29 cellular contexts compared by ENCODE assay signal in the genomic region with DNA sequence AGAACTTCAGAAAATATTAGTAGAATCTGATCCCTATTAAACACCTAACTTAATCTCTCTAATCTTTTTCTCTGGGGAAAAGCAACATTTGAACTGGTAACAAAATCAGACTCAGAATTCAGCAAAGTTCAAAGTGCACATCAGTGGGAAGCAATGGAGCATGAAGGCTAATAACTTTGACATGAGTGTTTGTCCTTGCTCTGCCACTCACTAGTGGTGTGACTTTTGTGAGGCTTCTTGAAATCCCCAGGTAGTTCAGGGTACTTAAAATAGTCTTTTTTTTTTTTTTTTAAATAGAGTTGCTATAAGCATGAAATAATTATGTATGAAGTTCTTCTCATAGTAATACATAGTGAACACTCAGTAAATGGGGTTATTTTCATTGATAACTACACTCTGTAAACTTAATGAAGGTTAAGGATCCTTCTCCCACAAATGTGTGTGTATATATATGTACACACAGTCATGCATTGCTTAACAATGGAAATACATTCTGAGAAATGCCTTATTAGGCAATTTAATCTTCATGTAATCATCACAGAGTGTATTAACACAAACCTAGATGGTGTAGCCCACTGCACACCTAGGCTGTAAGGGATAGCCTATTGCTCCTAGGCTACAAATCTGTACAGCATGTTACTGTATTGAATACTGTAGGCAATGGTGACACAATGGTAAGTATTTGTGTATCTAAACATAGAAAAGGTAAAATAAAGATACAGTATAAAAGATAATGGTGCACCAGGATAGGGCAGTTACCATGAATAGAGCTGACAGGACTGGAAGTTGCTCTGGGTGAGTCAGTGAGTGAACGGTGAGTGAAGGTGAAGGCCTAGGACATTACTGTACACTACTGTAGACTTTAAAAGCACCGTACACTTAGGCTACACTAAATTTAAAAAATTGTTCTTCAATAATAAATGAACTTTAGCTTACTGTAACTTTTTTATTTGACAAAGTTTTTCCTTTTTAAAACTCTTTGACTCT.
A peak's percentile ranks its signal among the peaks of the same experiment; 100 is the strongest.
DNase-seq lines count a peak whose midpoint lies in the region; ATAC-seq, FAIRE-seq and TF ChIP-seq lines count a peak whose summit lies in the region.
"Had no signal": no experiment of that assay in that cellular context is flagged by ENCODE, and none has a peak within 500 bp of the region (broad histone marks: within the 10 kb centered on the region; RNA-seq: fewer than 3 reads in every experiment).

No MANE protein-coding gene starts in this region.

- peak overlapping the region; percentile 57 for H3K4me2 ChIP-seq in BLaER1
- no peak overlapping the region for H3K4me2 ChIP-seq in IMR-90 (ENCODE audit: low read depth, low read length)
- H3K4me2 ChIP-seq: SK-N-SH had no signal

- H2AK5ac ChIP-seq in IMR-90 (ENCODE audit: low read depth, low read length), result no peak overlapping the region; the same call in 1 of the 2 replicates

- no peak overlapping the region for H4K8ac ChIP-seq in IMR-90 (ENCODE audit: low read depth in 2 of 2, low read length in 2 of 2)

- intact Hi-C loops in IMR-90 (cut with micrococcal nuclease), result no loop called here

- no peak overlapping the region for H4K5ac ChIP-seq in IMR-90 (ENCODE audit: low read depth, low read length)

- H3K18ac ChIP-seq in IMR-90 (ENCODE audit: low read depth, low read length), result peak overlapping the region; percentile 71; the same call in 1 of the 2 replicates

- dilution Hi-C loops in IMR-90 (cut with HindIII; ENCODE audit: low sequenced_read_pairs, unreplicated experiment), result no loop called here

- H3K9me1 ChIP-seq in IMR-90 (ENCODE audit: insufficient read depth, low read length), result no peaks in the 10 kb centered on the region

- no peak for DNase-seq in GM12892 (ENCODE audit: insufficient read length)
- DNase-seq in IMR-90, result peak; percentile 46
- peak; percentile 7 for DNase-seq in kidney glomerular epithelial cell (lab: John Stamatoyannopoulos, UW)
- no peak for DNase-seq in KBM-7
- no peak for DNase-seq in G401 (ENCODE audit: low spot score)
- DNase-seq: activated CD4-positive, alpha-beta T cell treated with anti-CD3 and anti-CD28 coated beads for 36 hours; activated naive CD4-positive, alpha-beta T cell; activated T-cell treated with anti-CD3 and anti-CD28 coated beads, Interleukin-2, amount 50 U/mL, for 4 hours; adrenal gland; GOT3; heart left ventricle; mucosa of descending colon; MV-4-11; NCI-H146; NCI-H2171 treated with DMSO at 0.1 percent for 48 hours; NCI-H69; nephron progenitor cell; pancreas; RPMI8226; SK-N-SH; spleen; stimulated activated CD4-positive, alpha-beta T cell treated with anti-CD3 and anti-CD28 coated beads, Interleukin-4, amount 100 ng/mL, for 24 hours; stimulated activated naive B cell treated with anti-CD40 and anti-IgM and Interleukin-4, amounts not matched to agents 10 μg/mL and 1 μg/mL and 100 μg/mL, for 72 hours; T-helper 17 cell had no signal

- TF ChIP-seq POLR2A in GM12892 (IDR thresholded peaks at IDR 0.05; ENCODE audit: low read depth, low read length) (no peak), IMR-90 (IDR thresholded peaks at IDR 0.05; ENCODE audit: low read depth, low read length) (no peak)

- no peak overlapping the region for H2AK9ac ChIP-seq in IMR-90 (replicated peaks; ENCODE audit: low read depth, low read length, poor library complexity)

- H3K23ac ChIP-seq in IMR-90 (ENCODE audit: low read depth, low read length), result no peak overlapping the region

- CTCF ChIA-PET in IMR-90 (lab: Yijun Ruan, JAX), result no interaction called here

- H2BK5ac ChIP-seq in IMR-90 (ENCODE audit: low read depth, low read length, poor library complexity, severe bottlenecking), result no peak overlapping the region

- H3K4me3 ChIP-seq in BLaER1, result no peak overlapping the region
- no peak overlapping the region for H3K4me3 ChIP-seq in IMR-90 (ENCODE audit: insufficient read depth, low read depth, low read length)
- H3K4me3 ChIP-seq: adrenal gland, heart left ventricle, mucosa of descending colon, pancreas, right atrium auricular region, spleen, suprapubic skin had no signal

- no TSS peak for BruUV-seq in IMR-90 (replicated peaks; lab: Mats Ljungman, UMichigan)

- no peak overlapping the region for H2AFZ ChIP-seq in IMR-90 (replicated peaks; ENCODE audit: low read length, poor library complexity)

- H3K27ac ChIP-seq in BLaER1 (peak overlapping the region; percentile 43; the same call in 1 of the 2 replicates), IMR-90 (ENCODE audit: insufficient read depth, low read length) (no peak overlapping the region)
- H3K27ac ChIP-seq: adrenal gland, heart left ventricle, pancreas, right atrium auricular region, spleen, suprapubic skin had no signal

- H3K9me3 ChIP-seq in BLaER1, result no peaks in the 10 kb centered on the region
- no peaks in the 10 kb centered on the region for H3K9me3 ChIP-seq in IMR-90 (ENCODE audit: control insufficient read depth, insufficient read depth, low read length)
- H3K9me3 ChIP-seq: adrenal gland, heart left ventricle, mucosa of descending colon, pancreas, right atrium auricular region, SK-N-SH, spleen, suprapubic skin had no signal

- H4K20me1 ChIP-seq in BLaER1 (no peaks in the 10 kb centered on the region), IMR-90 (ENCODE audit: insufficient read depth, low read length) (no peaks in the 10 kb centered on the region)

- H2BK20ac ChIP-seq in IMR-90 (ENCODE audit: low read depth, low read length), result no peak overlapping the region

- TF ChIP-seq RAD21 in IMR-90 (IDR thresholded peaks at IDR 0.05; ENCODE audit: low read length), result no peak

- no peak overlapping the region for H3K4ac ChIP-seq in IMR-90 (ENCODE audit: low read depth, low read length)

- H3K27me3 ChIP-seq in BLaER1 (no peaks in the 10 kb centered on the region), IMR-90 (ENCODE audit: control insufficient read depth, insufficient read depth, low read length) (no peaks in the 10 kb centered on the region)
- H3K27me3 ChIP-seq: adrenal gland, heart left ventricle, pancreas, right atrium auricular region, spleen, suprapubic skin had no signal

- no peak overlapping the region for H4K91ac ChIP-seq in IMR-90 (ENCODE audit: insufficient read depth, low read depth, low read length)

- H3K14ac ChIP-seq in IMR-90 (replicated peaks; ENCODE audit: low read depth, low read length), result no peak overlapping the region

- H3K4me1 ChIP-seq in BLaER1 (peaks cover 41% of the 10 kb centered on the region), IMR-90 (ENCODE audit: control insufficient read depth, insufficient read depth, low read length) (peaks cover 1% of the 10 kb centered on the region; the same call in 1 of the 2 replicates)
- H3K4me1 ChIP-seq: adrenal gland, pancreas, suprapubic skin had no signal

- in situ Hi-C loops in IMR-90 (cut with MboI; ENCODE audit: low sequenced_read_pairs), result no loop called here
- in situ Hi-C loops in KBM-7 (cut with MboI; ENCODE audit: low pct_unique_long_range_greater_than_20kb, low sequenced_read_pairs), result no loop called here
- in situ Hi-C loops in G401 (cut with HindIII; ENCODE audit: low sequenced_read_pairs), result no loop called here

- no peak for TF ChIP-seq CTCF in IMR-90 (conservative IDR thresholded peaks at IDR 0.05; ENCODE audit: low read depth, low read length)

- no peak overlapping the region for H3K9ac ChIP-seq in BLaER1
- H3K9ac ChIP-seq in IMR-90 (ENCODE audit: low read depth, low read length), result no peak overlapping the region
- H3K9ac ChIP-seq: SK-N-SH had no signal

- no CpG with 5 or more reads among the region's 2 CpGs for WGBS in IMR-90 (ENCODE audit: extremely low coverage in 2 of 2, insufficient read length in 1 of 2), 2 experiments

- ATAC-seq in IMR-90 (ENCODE audit: low read depth), result no peak
- ATAC-seq in HG03139 (IDR thresholded peaks at IDR 0.05; ENCODE audit: unreplicated experiment), result no peak
- ATAC-seq: activated CD4-positive, alpha-beta T cell treated with anti-CD3 and anti-CD28 coated beads for 36 hours; activated T-cell treated with anti-CD3 and anti-CD28 coated beads, Interleukin-2, amount 50 U/mL, for 4 hours; mucosa of descending colon; pancreas; stimulated activated naive B cell treated with anti-CD40 and anti-IgM and Interleukin-4, amounts not matched to agents 10 μg/mL and 1 μg/mL and 100 μg/mL, for 72 hours; T-helper 17 cell had no signal

- H3K36me3 ChIP-seq in BLaER1 (no peaks in the 10 kb centered on the region), IMR-90 (ENCODE audit: control insufficient read depth, insufficient read depth, low read length) (no peaks in the 10 kb centered on the region)
- H3K36me3 ChIP-seq: adrenal gland, heart left ventricle, pancreas, right atrium auricular region, spleen, suprapubic skin had no signal

- POLR2A ChIA-PET in IMR-90 (lab: Charles Lee; ENCODE audit: unreplicated experiment), result no interaction called here

- no peaks in the 10 kb centered on the region for H3K79me1 ChIP-seq in IMR-90 (ENCODE audit: low read depth in 1 of 2, low read length in 2 of 2)

- H3K56ac ChIP-seq in IMR-90 (ENCODE audit: extremely low read depth, insufficient read depth, low read length), result no peak overlapping the region

- no peak overlapping the region for H2BK15ac ChIP-seq in IMR-90 (ENCODE audit: low read depth, low read length)

- H2BK120ac ChIP-seq in IMR-90 (ENCODE audit: low read depth, low read length), result no peak overlapping the region

- FAIRE-seq in GM12892 (lab: Jason Lieb, UNC), result peak; percentile 57
- FAIRE-seq: G401.6, pancreas had no signal

TF ChIP-seq in IMR-90, 13 proteins besides CTCF, POLR2A, EP300 and RAD21:
- TF ChIP-seq CEBPB (IDR thresholded peaks at IDR 0.05; ENCODE audit: low read depth, low read length), result peak; percentile 45; the same call in 1 of the 2 replicates
- TF ChIP-seq RCOR1 (IDR thresholded peaks at IDR 0.05; ENCODE audit: insufficient replicate concordance, low read length), result no peak

Comparison
In these comparisons a context has a peak if more than half of its experiments do, and no peak if none do; other contexts are left out.
1. DNase-seq: peak in IMR-90 (single experiment) and kidney glomerular epithelial cell (single experiment); none in GM12892 (single experiment), KBM-7 (single experiment) and G401 (single experiment).